Comparison of ENCODE assay signal across 8 cellular contexts in genomic region chr1:205325334-205325884, GRCh38. TPM values are rescaled to one million over a fixed set of nuclear protein-coding genes. Genes with fewer than 3 reads are reported as not detected.
A peak's percentile ranks its signal among the peaks of the same experiment; 100 is the strongest.
DNase-seq lines count a peak whose midpoint lies in the region; ATAC-seq, FAIRE-seq and TF ChIP-seq lines count a peak whose summit lies in the region.

No MANE protein-coding gene starts in this region.

- ATAC-seq in omental fat pad (ENCODE audit: low FRiP score) (peak; percentile 20), GM21360 (IDR thresholded peaks at IDR 0.05; ENCODE audit: unreplicated experiment) (no peak), HG03342 (IDR thresholded peaks at IDR 0.05; ENCODE audit: unreplicated experiment) (no peak)

- DNase-seq in Daoy (ENCODE audit: low read depth), result peak; percentile 85
- DNase-seq in KBM-7, result peak; percentile 80
- peak; percentile 51 to 85 (median 62) for DNase-seq in Peyer's patch
- DNase-seq in activated gamma-delta T cell treated with anti-CD3 and anti-CD28 coated beads, Interleukin-2, amount 50 U/mL, for 16 hours (ENCODE audit: low read depth), result peak; percentile 39
- DNase-seq in frontal cortex (ENCODE audit: low spot score in 2 of 2), result peak; percentile 60 to 68
- DNase-seq in omental fat pad (ENCODE audit: low spot score), result no peak

- peaks cover 0 to 12% (median 8%) of the 10 kb centered on the region in 4 donors for H3K4me1 ChIP-seq in Peyer's patch

- in situ Hi-C loops in KBM-7 (cut with MboI; ENCODE audit: low pct_unique_long_range_greater_than_20kb, low sequenced_read_pairs), result loop anchor here (10.0 kb wide), 1 partner anchor 51 kb away; no protein-coding TSS in a partner anchor

- no peaks in the 10 kb centered on the region for H3K27me3 ChIP-seq in Peyer's patch

- H3K36me3 ChIP-seq in Peyer's patch, result no peaks in the 10 kb centered on the region

- H3K9me3 ChIP-seq in Peyer's patch, result no peaks in the 10 kb centered on the region

- peak overlapping the region in 1 of 4 donors; percentile 42 for H3K27ac ChIP-seq in Peyer's patch

- H3K4me3 ChIP-seq in Peyer's patch, result no peak overlapping the region

- TF ChIP-seq CTCF in Peyer's patch (IDR thresholded peaks at IDR 0.05) (peak; percentile 37 to 94 (median 84)), omental fat pad (IDR thresholded peaks at IDR 0.05) (no peak)

- no peak for FAIRE-seq in frontal cortex (lab: Jason Lieb, UNC)

- no peak for TF ChIP-seq POLR2A in Peyer's patch (IDR thresholded peaks at IDR 0.05)

RNA-seq across cellular contexts. Expression of gene NUAK2, which starts 3.9 kb away (rescaled TPM):
- total RNA-seq in Daoy (2014; rRNA removed; shearing (Covaris generic)), result 11.1 and 12.4 TPM in 2 replicates
- total RNA-seq in Peyer's patch (10 to 100 TPM; 22.0 to 40.0 (median 30.9) TPM), frontal cortex (0.41 TPM), omental fat pad (1 to 10 TPM; 1.1 to 5.4 (median 3.2) TPM)

RNA-seq across cellular contexts. Expression of gene KLHDC8A, which starts 31.3 kb away (rescaled TPM):
- 0.34 and 3.2 TPM in 2 replicates for total RNA-seq in Daoy (2014; rRNA removed; shearing (Covaris generic))
- total RNA-seq in Peyer's patch (not detected), frontal cortex (16.7 TPM), omental fat pad (not detected)

Comparison
In these comparisons a context has a peak if more than half of its experiments do, and no peak if none do; other contexts are left out.
1. CTCF ChIP-seq: peak in Peyer's patch (6 of 6); none in omental fat pad (0 of 3).